ENCODE assay signal across 1 cellular context in the genomic region with DNA sequence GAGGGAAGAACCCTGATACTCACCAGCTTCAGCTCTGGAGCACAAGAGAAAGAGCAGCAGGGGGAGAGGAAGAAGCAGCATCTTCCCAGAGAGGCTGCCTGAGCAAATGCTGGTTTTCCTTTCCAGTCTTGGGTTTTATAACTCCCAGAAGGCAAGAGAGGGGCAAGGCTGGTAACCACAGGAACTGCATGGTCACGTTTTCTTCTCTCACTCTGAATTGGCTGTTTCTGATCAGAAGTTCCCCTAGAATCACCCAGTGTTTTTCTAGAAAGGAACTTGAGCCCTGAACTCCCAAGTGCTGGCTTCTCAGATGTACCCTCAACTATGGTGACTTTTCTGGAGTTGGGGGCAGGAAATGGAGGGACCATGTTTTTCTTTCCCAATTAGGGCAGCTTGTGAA.
TF ChIP-seq lines count a peak whose summit lies in the region.

A gene with protein sequence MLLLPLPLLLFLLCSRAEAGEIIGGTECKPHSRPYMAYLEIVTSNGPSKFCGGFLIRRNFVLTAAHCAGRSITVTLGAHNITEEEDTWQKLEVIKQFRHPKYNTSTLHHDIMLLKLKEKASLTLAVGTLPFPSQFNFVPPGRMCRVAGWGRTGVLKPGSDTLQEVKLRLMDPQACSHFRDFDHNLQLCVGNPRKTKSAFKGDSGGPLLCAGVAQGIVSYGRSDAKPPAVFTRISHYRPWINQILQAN (minus strand): TSS at position 111 of the 400 bp plus-strand sequence. CDS start 30 bp downstream, at position 81.

TF ChIP-seq in HepG2, 621 proteins besides CTCF, POLR2A, EP300 and RAD21:
- TF ChIP-seq ZNF317 (CRISPR knock-in tag; IDR thresholded peaks at IDR 0.05) = no peak
- TF ChIP-seq ELF4 (CRISPR knock-in tag; IDR thresholded peaks at IDR 0.05; ENCODE audit: borderline replicate concordance) = no peak
- TF ChIP-seq NCOA5 (CRISPR knock-in tag; IDR thresholded peaks at IDR 0.05) = no peak
- TF ChIP-seq, protein P1, sequence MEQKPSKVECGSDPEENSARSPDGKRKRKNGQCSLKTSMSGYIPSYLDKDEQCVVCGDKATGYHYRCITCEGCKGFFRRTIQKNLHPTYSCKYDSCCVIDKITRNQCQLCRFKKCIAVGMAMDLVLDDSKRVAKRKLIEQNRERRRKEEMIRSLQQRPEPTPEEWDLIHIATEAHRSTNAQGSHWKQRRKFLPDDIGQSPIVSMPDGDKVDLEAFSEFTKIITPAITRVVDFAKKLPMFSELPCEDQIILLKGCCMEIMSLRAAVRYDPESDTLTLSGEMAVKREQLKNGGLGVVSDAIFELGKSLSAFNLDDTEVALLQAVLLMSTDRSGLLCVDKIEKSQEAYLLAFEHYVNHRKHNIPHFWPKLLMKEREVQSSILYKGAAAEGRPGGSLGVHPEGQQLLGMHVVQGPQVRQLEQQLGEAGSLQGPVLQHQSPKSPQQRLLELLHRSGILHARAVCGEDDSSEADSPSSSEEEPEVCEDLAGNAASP (CRISPR knock-in tag; IDR thresholded peaks at IDR 0.05; ENCODE audit: borderline replicate concordance) = no peak
- TF ChIP-seq ZNF530 (CRISPR knock-in tag; IDR thresholded peaks at IDR 0.05; ENCODE audit: low read depth) = no peak
- TF ChIP-seq, protein P2, sequence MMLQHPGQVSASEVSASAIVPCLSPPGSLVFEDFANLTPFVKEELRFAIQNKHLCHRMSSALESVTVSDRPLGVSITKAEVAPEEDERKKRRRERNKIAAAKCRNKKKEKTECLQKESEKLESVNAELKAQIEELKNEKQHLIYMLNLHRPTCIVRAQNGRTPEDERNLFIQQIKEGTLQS (CRISPR knock-in tag; IDR thresholded peaks at IDR 0.05) = no peak
- TF ChIP-seq TOE1 (CRISPR knock-in tag; IDR thresholded peaks at IDR 0.05) = no peak
- no peak for TF ChIP-seq KLF9 (CRISPR knock-in tag; IDR thresholded peaks at IDR 0.05; ENCODE audit: low read depth)
- TF ChIP-seq MAF1 (CRISPR knock-in tag; IDR thresholded peaks at IDR 0.05; ENCODE audit: borderline replicate concordance) = no peak
